Comparison of ENCODE assay signal across 16 cellular contexts in the genomic region with DNA sequence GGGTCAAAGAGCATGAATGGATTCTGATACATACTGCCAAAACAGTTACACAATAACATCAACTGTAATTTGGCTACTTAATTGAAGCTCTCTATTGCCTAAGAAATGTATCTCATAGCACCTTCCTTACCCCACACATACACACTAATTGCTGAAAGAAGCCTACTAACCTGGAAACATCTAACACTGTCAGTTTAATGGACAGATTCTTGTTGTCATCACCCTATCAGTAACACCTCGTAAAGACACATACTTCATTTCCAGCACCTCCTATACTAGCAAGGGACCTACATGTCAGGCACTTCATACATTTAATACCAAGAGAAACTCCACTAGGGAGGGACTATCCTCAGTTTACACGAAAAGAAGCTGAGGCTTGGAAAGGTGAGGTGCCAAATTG. TPM values are rescaled to one million over a fixed set of nuclear protein-coding genes. Genes with fewer than 3 reads are reported as not detected.
DNase-seq lines count a peak whose midpoint lies in the region; ATAC-seq and TF ChIP-seq lines count a peak whose summit lies in the region.
"Had no signal": no experiment of that assay in that cellular context is flagged by ENCODE, and none has a peak within 500 bp of the region (broad histone marks: within the 10 kb centered on the region; RNA-seq: fewer than 3 reads in every experiment).

No MANE protein-coding gene starts in this region.

- H2AFZ ChIP-seq in smooth muscle cell (ENCODE audit: low read depth) = no peak overlapping the region

- no peaks in the 10 kb centered on the region for H3F3A ChIP-seq in smooth muscle cell (ENCODE audit: low read depth)

- no peaks in the 10 kb centered on the region for H3K27me3 ChIP-seq in HUES48 (ENCODE audit: control insufficient read depth, insufficient read depth, low read length)
- H3K27me3 ChIP-seq in tibial artery = no peaks in the 10 kb centered on the region
- H3K27me3 ChIP-seq in smooth muscle cell (ENCODE audit: low read depth) = no peaks in the 10 kb centered on the region
- H3K27me3 ChIP-seq: heart right ventricle had no signal

- WGBS in smooth muscle cell (ENCODE audit: low lambda C conversion rate) = 86% methylated on average over 2 of the region's 2 CpGs

- ATAC-seq in Right ventricle myocardium superior (ENCODE audit: poor library complexity) = peak; percentile 52
- peak; percentile 26 for ATAC-seq in effector memory CD8-positive, alpha-beta T cell (replicated peaks)

- intact Hi-C loops in Right ventricle myocardium superior (cut with DNase I) (no loop called here), cardiac septum (cut with DNase I) (no loop called here), tibial artery (cut with DNase I; ENCODE audit: low total_unique reads) (no loop called here)

- no peak for DNase-seq in Right ventricle myocardium superior
- DNase-seq in cardiac septum (ENCODE audit: low spot score) = no peak
- no peak for DNase-seq in effector memory CD8-positive, alpha-beta T cell
- DNase-seq in nephron progenitor cell = no peak
- no peak for DNase-seq in stimulated activated CD4-positive, alpha-beta T cell treated with anti-CD3 and anti-CD28 coated beads, Interleukin-2, amount 100 ng/mL, for 24 hours
- no peak for DNase-seq in tibial artery
- no peak for DNase-seq in smooth muscle cell (lab: John Stamatoyannopoulos, UW; ENCODE audit: unreplicated experiment)
- DNase-seq: heart right ventricle; KG1; NCI-H1105 treated with DMSO at 0.1 percent for 48 hours; NCI-H2107; stimulated activated CD4-positive, alpha-beta T cell treated with anti-CD3 and anti-CD28 coated beads, Interleukin-4, amount 100 ng/mL, for 24 hours; T-helper 9 cell had no signal

- H3K4me1 ChIP-seq in HUES48 (ENCODE audit: control insufficient read depth, insufficient read depth, low read length) = no peaks in the 10 kb centered on the region
- peaks cover 0 to 34% (median 14%) of the 10 kb centered on the region in 4 donors for H3K4me1 ChIP-seq in tibial artery
- H3K4me1 ChIP-seq in smooth muscle cell (ENCODE audit: low read depth) = no peaks in the 10 kb centered on the region

- H3K4me1 Mint-ChIP-seq in effector memory CD8-positive, alpha-beta T cell (ENCODE audit: low read depth in 2 of 2) = peaks cover 40 to 45% of the 10 kb centered on the region in 2 donors
- H3K4me1 Mint-ChIP-seq in nephron progenitor cell = peaks cover 14% of the 10 kb centered on the region

- H3K27ac ChIP-seq in HUES48 (ENCODE audit: low read depth, low read length) (peak overlapping the region; percentile 2), tibial artery (no peak overlapping the region), smooth muscle cell (ENCODE audit: low read depth) (no peak overlapping the region)
- H3K27ac ChIP-seq: heart right ventricle had no signal

- H3K36me3 ChIP-seq in HUES48 (ENCODE audit: control insufficient read depth, insufficient read depth, low read length) (peaks cover 53% of the 10 kb centered on the region), tibial artery (peaks cover 5 to 23% (median 22%) of the 10 kb centered on the region in 3 donors), smooth muscle cell (ENCODE audit: low read depth) (peaks cover 10% of the 10 kb centered on the region)

- H3K4me2 ChIP-seq in smooth muscle cell = no peak overlapping the region

- peak overlapping the region; percentile 26 to 33 for H3K4me3 Mint-ChIP-seq in effector memory CD8-positive, alpha-beta T cell
- H3K4me3 Mint-ChIP-seq in nephron progenitor cell = no peak overlapping the region

- no peak overlapping the region for H3K9ac ChIP-seq in HUES48 (ENCODE audit: low read depth, low read length)
- H3K9ac ChIP-seq in smooth muscle cell (ENCODE audit: low read depth) = no peak overlapping the region

- H3K27ac Mint-ChIP-seq in effector memory CD8-positive, alpha-beta T cell = peak overlapping the region; percentile 39 to 51
- peak overlapping the region; percentile 15 for H3K27ac Mint-ChIP-seq in nephron progenitor cell

- TF ChIP-seq CTCF in nephron progenitor cell (IDR thresholded peaks at IDR 0.05) (no peak), tibial artery (IDR thresholded peaks at IDR 0.05) (no peak), smooth muscle cell (IDR thresholded peaks at IDR 0.05; ENCODE audit: borderline replicate concordance, insufficient read depth, poor library complexity, severe bottlenecking) (no peak)

- H3K4me3 ChIP-seq in HUES48 (ENCODE audit: low read depth, low read length) (no peak overlapping the region), tibial artery (no peak overlapping the region), smooth muscle cell (no peak overlapping the region)
- H3K4me3 ChIP-seq: heart right ventricle, lung had no signal

- H3K9me3 ChIP-seq in HUES48 (ENCODE audit: control insufficient read depth, insufficient read depth, low read length) (no peaks in the 10 kb centered on the region), tibial artery (no peaks in the 10 kb centered on the region), smooth muscle cell (replicated peaks; ENCODE audit: low read depth) (no peaks in the 10 kb centered on the region)
- H3K9me3 ChIP-seq: heart right ventricle had no signal

- H3K27me3 Mint-ChIP-seq in effector memory CD8-positive, alpha-beta T cell = no peaks in the 10 kb centered on the region
- H3K27me3 Mint-ChIP-seq in nephron progenitor cell (ENCODE audit: low read depth, poor library complexity) = no peaks in the 10 kb centered on the region

- peaks cover 54% of the 10 kb centered on the region for H3K36me3 Mint-ChIP-seq in effector memory CD8-positive, alpha-beta T cell (ENCODE audit: insufficient read depth)
- peaks cover 60% of the 10 kb centered on the region for H3K36me3 Mint-ChIP-seq in nephron progenitor cell (ENCODE audit: low read depth)

- H3K79me2 ChIP-seq in smooth muscle cell (ENCODE audit: low read depth) = peaks cover 98% of the 10 kb centered on the region

- H4K20me1 ChIP-seq in smooth muscle cell (ENCODE audit: low read depth) = peaks cover 100% of the 10 kb centered on the region

- no peaks in the 10 kb centered on the region for H3K9me3 Mint-ChIP-seq in effector memory CD8-positive, alpha-beta T cell
- no peaks in the 10 kb centered on the region for H3K9me3 Mint-ChIP-seq in nephron progenitor cell

RNA-seq across cellular contexts. Expression of a gene that starts 9.9 kb away (rescaled TPM):
- total RNA-seq in Right ventricle myocardium superior (154 TPM), cardiac septum (189 TPM), smooth muscle cell (63.1 and 102 TPM in 2 replicates)
- 95.0 and 114 TPM in 2 replicates for polyA plus RNA-seq in smooth muscle cell

RNA-seq across cellular contexts. Expression of a gene that starts 53.0 kb away (rescaled TPM):
- 1.1 TPM for total RNA-seq in Right ventricle myocardium superior
- 2.1 TPM for total RNA-seq in cardiac septum
- 11.0 and 21.8 TPM in 2 replicates for total RNA-seq in smooth muscle cell
- polyA plus RNA-seq in smooth muscle cell = 89.3 and 90.7 TPM in 2 replicates
- total RNA-seq: skeletal muscle tissue had no signal
